In genomic region chr4:76990288-76991080, GRCh38 we compare ENCODE assay signal across 13 cellular contexts. TPM values are rescaled to one million over a fixed set of nuclear protein-coding genes. Genes with fewer than 3 reads are reported as not detected.
DNase-seq lines count a peak whose midpoint lies in the region; ATAC-seq, FAIRE-seq and TF ChIP-seq lines count a peak whose summit lies in the region.
"Had no signal": no experiment of that assay in that cellular context is flagged by ENCODE, and none has a peak within 500 bp of the region (broad histone marks: within the 10 kb centered on the region; RNA-seq: fewer than 3 reads in every experiment).

No MANE protein-coding gene starts in this region.

- peak overlapping the region; percentile 10; the same call in 1 of the 2 replicates for H3K4me2 ChIP-seq in KMS-11

- H3K4me1 Mint-ChIP-seq in CD4-positive, alpha-beta memory T cell = peaks cover 55 to 87% (median 67%) of the 10 kb centered on the region in 4 donors
- H3K4me1 Mint-ChIP-seq in naive thymus-derived CD8-positive, alpha-beta T cell = peaks cover 38 to 88% (median 83%) of the 10 kb centered on the region in 4 donors

- CTCF ChIA-PET in CD4-positive, alpha-beta memory T cell (lab: Charles Lee; ENCODE audit: partially characterized antibody) = interaction anchor here (1.0 to 5.8 kb wide), 6 partner anchors 12 to 213 kb away, joined by 3 to 27 read pairs (median 3); no protein-coding TSS in a partner anchor

- ATAC-seq in naive thymus-derived CD8-positive, alpha-beta T cell = no peak
- ATAC-seq in pancreas (no peak), GM21529 (IDR thresholded peaks at IDR 0.05; ENCODE audit: unreplicated experiment) (no peak)
- ATAC-seq: left ventricle myocardium superior; stimulated activated naive B cell treated with anti-CD40 and anti-IgM and Interleukin-4, amounts not matched to agents 10 μg/mL and 1 μg/mL and 100 μg/mL, for 72 hours had no signal

- no peaks in the 10 kb centered on the region for H3K9me3 Mint-ChIP-seq in CD4-positive, alpha-beta memory T cell
- peaks cover 0 to 4% (median 0%) of the 10 kb centered on the region in 9 donors for H3K9me3 Mint-ChIP-seq in naive thymus-derived CD8-positive, alpha-beta T cell

- H3K4me1 ChIP-seq in CD4-positive, alpha-beta memory T cell (ENCODE audit: insufficient read depth, low read length) = peaks cover 80% of the 10 kb centered on the region
- H3K4me1 ChIP-seq in KMS-11 (ENCODE audit: low read depth, poor library complexity, severe bottlenecking) = peaks cover 72% of the 10 kb centered on the region
- H3K4me1 ChIP-seq in pancreas = peaks cover 0 to 15% (median 0%) of the 10 kb centered on the region in 3 donors

- DNase-seq in CD4-positive, alpha-beta memory T cell = peak in 1 of 5 donors; percentile 39
- DNase-seq in cardiac fibroblast (ENCODE audit: low read depth in 2 of 2) (peak; percentile 76 to 93), pancreas (no peak), nucleus accumbens (lab: John Stamatoyannopoulos, UW) (no peak)
- DNase-seq in naive thymus-derived CD8-positive, alpha-beta T cell = no peak
- DNase-seq in stimulated activated CD4-positive, alpha-beta T cell treated with anti-CD3 and anti-CD28 coated beads, Interleukin-1b, Interleukin-23, amount 100 ng/mL, for 48 hours = no peak
- DNase-seq: left ventricle myocardium superior; NCI-H1105 treated with DMSO at 0.1 percent for 48 hours; RPMI8226; sigmoid colon; stimulated activated naive B cell treated with anti-CD40 and anti-IgM and Interleukin-4, amounts not matched to agents 10 μg/mL and 1 μg/mL and 100 μg/mL, for 72 hours had no signal

- no peak overlapping the region for H2AFZ ChIP-seq in KMS-11 (ENCODE audit: low read depth)

- no peak for FAIRE-seq in pancreas (lab: Jason Lieb, UNC)

- peak overlapping the region in 6 of 7 donors; percentile 85 to 97 (median 94) for H3K27ac Mint-ChIP-seq in CD4-positive, alpha-beta memory T cell
- peak overlapping the region; percentile 86 to 96 (median 92) for H3K27ac Mint-ChIP-seq in naive thymus-derived CD8-positive, alpha-beta T cell
- H3K27ac Mint-ChIP-seq: stimulated activated naive B cell treated with anti-CD40 and anti-IgM and Interleukin-4, amounts not matched to agents 10 μg/mL and 1 μg/mL and 100 μg/mL, for 72 hours had no signal

- no peaks in the 10 kb centered on the region for H3K9me3 ChIP-seq in CD4-positive, alpha-beta memory T cell (ENCODE audit: control insufficient read depth in 1 of 2, low read length in 2 of 2)
- no peaks in the 10 kb centered on the region for H3K9me3 ChIP-seq in pancreas
- H3K9me3 ChIP-seq: sigmoid colon had no signal

- 89 to 92% methylated on average over 12 of the region's 12 CpGs for WGBS in pancreas, 2 donors

- H3K4me3 ChIP-seq in CD4-positive, alpha-beta memory T cell (ENCODE audit: low read length in 2 of 2) = no peak overlapping the region
- H3K4me3 ChIP-seq in KMS-11 (IDR thresholded peaks at IDR 0.05; ENCODE audit: insufficient read depth, low read depth, low read length) (no peak overlapping the region), cardiac fibroblast (replicated peaks in 1 of 2; ENCODE audit: low read depth in 2 of 2, low read length in 2 of 2) (no peak overlapping the region), pancreas (no peak overlapping the region)
- H3K4me3 ChIP-seq: sigmoid colon had no signal

- H3K79me2 ChIP-seq in KMS-11 (ENCODE audit: insufficient read depth, low read depth) = peaks cover 70% of the 10 kb centered on the region

- peaks cover 0 to 1% of the 10 kb centered on the region in 2 donors for H3K27me3 Mint-ChIP-seq in CD4-positive, alpha-beta memory T cell
- H3K27me3 Mint-ChIP-seq in naive thymus-derived CD8-positive, alpha-beta T cell = no peaks in the 10 kb centered on the region
- H3K27me3 Mint-ChIP-seq: stimulated activated naive B cell treated with anti-CD40 and anti-IgM and Interleukin-4, amounts not matched to agents 10 μg/mL and 1 μg/mL and 100 μg/mL, for 72 hours had no signal

- peaks cover 0 to under 1% of the 10 kb centered on the region in 2 donors for H3K36me3 Mint-ChIP-seq in CD4-positive, alpha-beta memory T cell
- H3K36me3 Mint-ChIP-seq in naive thymus-derived CD8-positive, alpha-beta T cell = no peaks in the 10 kb centered on the region

- no peaks in the 10 kb centered on the region for H3K27me3 ChIP-seq in CD4-positive, alpha-beta memory T cell (ENCODE audit: insufficient read depth, low read length)
- no peaks in the 10 kb centered on the region for H3K27me3 ChIP-seq in KMS-11 (ENCODE audit: insufficient read depth, low read depth)
- H3K27me3 ChIP-seq in pancreas = no peaks in the 10 kb centered on the region
- H3K27me3 ChIP-seq: sigmoid colon had no signal

- no peaks in the 10 kb centered on the region for H4K20me1 ChIP-seq in KMS-11 (ENCODE audit: insufficient read depth)

- POLR2A ChIA-PET in CD4-positive, alpha-beta memory T cell (lab: Charles Lee; ENCODE audit: partially characterized antibody) = interaction anchor here (0.6 to 9.5 kb wide), 10 partner anchors 8 to 86 kb away, joined by 3 to 62 read pairs (median 5); partner anchors contain the start of genes CCNI and SEPTIN11
- POLR2A ChIA-PET in naive thymus-derived CD8-positive, alpha-beta T cell (lab: Charles Lee) = interaction anchor here (1.0 to 5.9 kb wide), 6 partner anchors 8 to 54 kb away, joined by 3 to 29 read pairs (median 5); partner anchors contain the start of gene SEPTIN11

- no peak overlapping the region for H3K9ac ChIP-seq in KMS-11

- H3K36me3 ChIP-seq in CD4-positive, alpha-beta memory T cell (ENCODE audit: insufficient read depth, low read length) = no peaks in the 10 kb centered on the region
- H3K36me3 ChIP-seq in KMS-11 (ENCODE audit: insufficient read depth) (no peaks in the 10 kb centered on the region), pancreas (no peaks in the 10 kb centered on the region)
- H3K36me3 ChIP-seq: sigmoid colon had no signal

- TF ChIP-seq CTCF in KMS-11 (conservative IDR thresholded peaks at IDR 0.05; ENCODE audit: low read depth, low read length) = no peak
- TF ChIP-seq CTCF in cardiac fibroblast (IDR thresholded peaks at IDR 0.05; ENCODE audit: low read depth, low read length) = no peak
- TF ChIP-seq CTCF in pancreas (IDR thresholded peaks at IDR 0.05) = no peak

- no peak overlapping the region for H3K27ac ChIP-seq in CD4-positive, alpha-beta memory T cell (ENCODE audit: low read depth, low read length)
- H3K27ac ChIP-seq in KMS-11 (no peak overlapping the region), pancreas (no peak overlapping the region)

- intact Hi-C loops in CD4-positive, alpha-beta memory T cell (cut with micrococcal nuclease) = loop anchor here (5.0 kb wide), 1 partner anchor 93 kb away; the partner anchor contains the start of gene SOWAHB
- intact Hi-C loops in pancreas (cut with DNase I) = no loop called here

- H3K4me3 Mint-ChIP-seq in CD4-positive, alpha-beta memory T cell = peak overlapping the region; percentile 74 to 92 (median 79)
- H3K4me3 Mint-ChIP-seq in naive thymus-derived CD8-positive, alpha-beta T cell = peak overlapping the region; percentile 65 to 86 (median 78)
- H3K4me3 Mint-ChIP-seq: stimulated activated naive B cell treated with anti-CD40 and anti-IgM and Interleukin-4, amounts not matched to agents 10 μg/mL and 1 μg/mL and 100 μg/mL, for 72 hours had no signal

RNA-seq across cellular contexts. Expression of gene SEPTIN11, which starts 40.9 kb away (rescaled TPM):
- 10 to 100 TPM; 25.2 to 30.2 TPM for total RNA-seq in CD4-positive, alpha-beta memory T cell
- polyA plus RNA-seq in CD4-positive, alpha-beta memory T cell = 10 to 100 TPM; 21.9 to 31.3 TPM
- 10 to 100 TPM; 50.7 to 56.7 TPM for total RNA-seq in naive thymus-derived CD8-positive, alpha-beta T cell
- 10 to 100 TPM; 44.8 to 49.5 (median 46.0) TPM for polyA plus RNA-seq in naive thymus-derived CD8-positive, alpha-beta T cell
- total RNA-seq in pancreas = 10 to 100 TPM; 18.6 to 48.9 (median 28.9) TPM
- polyA plus RNA-seq in pancreas = 10 to 100 TPM; 11.6 to 13.6 TPM

Comparison
In these comparisons a context has a peak if more than half of its experiments do, and no peak if none do; other contexts are left out.
1. DNase-seq: peak in cardiac fibroblast (2 of 2); none in naive thymus-derived CD8-positive, alpha-beta T cell (0 of 10), stimulated activated CD4-positive, alpha-beta T cell treated with anti-CD3 and anti-CD28 coated beads, Interleukin-1b, Interleukin-23, amount 100 ng/mL, for 48 hours (single experiment), pancreas (0 of 6) and nucleus accumbens (0 of 56).